In genomic region chr12:75863475-75863874, GRCh38 we compare ENCODE assay signal across 1 cellular context.
TF ChIP-seq lines count a peak whose summit lies in the region.

No MANE protein-coding gene starts in this region.

TF ChIP-seq in IMR-90, 13 proteins besides CTCF, POLR2A, EP300 and RAD21:
- TF ChIP-seq MAZ (IDR thresholded peaks at IDR 0.05; ENCODE audit: borderline replicate concordance, low read depth, low read length) (no peak), FOS (IDR thresholded peaks at IDR 0.05; ENCODE audit: low read depth, low read length) (no peak), CHD1 (IDR thresholded peaks at IDR 0.05; ENCODE audit: low read depth, low read length) (no peak), NFE2L2 (IDR thresholded peaks at IDR 0.05; ENCODE audit: low read depth, low read length) (no peak), CEBPB (IDR thresholded peaks at IDR 0.05; ENCODE audit: low read depth, low read length) (no peak), BHLHE40 (IDR thresholded peaks at IDR 0.05; ENCODE audit: low read depth, low read length) (no peak), MXI1 (IDR thresholded peaks at IDR 0.05; ENCODE audit: borderline replicate concordance, low read depth, low read length) (no peak), MAFK (IDR thresholded peaks at IDR 0.05; ENCODE audit: low read depth, low read length) (no peak), SMC3 (IDR thresholded peaks at IDR 0.05; ENCODE audit: low read depth, low read length) (no peak), RFX5 (IDR thresholded peaks at IDR 0.05; ENCODE audit: low read depth, low read length) (no peak), RCOR1 (IDR thresholded peaks at IDR 0.05; ENCODE audit: insufficient replicate concordance, low read length) (no peak)
- TF ChIP-seq, protein P1, sequence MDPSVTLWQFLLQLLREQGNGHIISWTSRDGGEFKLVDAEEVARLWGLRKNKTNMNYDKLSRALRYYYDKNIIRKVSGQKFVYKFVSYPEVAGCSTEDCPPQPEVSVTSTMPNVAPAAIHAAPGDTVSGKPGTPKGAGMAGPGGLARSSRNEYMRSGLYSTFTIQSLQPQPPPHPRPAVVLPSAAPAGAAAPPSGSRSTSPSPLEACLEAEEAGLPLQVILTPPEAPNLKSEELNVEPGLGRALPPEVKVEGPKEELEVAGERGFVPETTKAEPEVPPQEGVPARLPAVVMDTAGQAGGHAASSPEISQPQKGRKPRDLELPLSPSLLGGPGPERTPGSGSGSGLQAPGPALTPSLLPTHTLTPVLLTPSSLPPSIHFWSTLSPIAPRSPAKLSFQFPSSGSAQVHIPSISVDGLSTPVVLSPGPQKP (IDR thresholded peaks at IDR 0.05; ENCODE audit: borderline replicate concordance, low read depth, low read length) = no peak
- TF ChIP-seq, protein P2, sequence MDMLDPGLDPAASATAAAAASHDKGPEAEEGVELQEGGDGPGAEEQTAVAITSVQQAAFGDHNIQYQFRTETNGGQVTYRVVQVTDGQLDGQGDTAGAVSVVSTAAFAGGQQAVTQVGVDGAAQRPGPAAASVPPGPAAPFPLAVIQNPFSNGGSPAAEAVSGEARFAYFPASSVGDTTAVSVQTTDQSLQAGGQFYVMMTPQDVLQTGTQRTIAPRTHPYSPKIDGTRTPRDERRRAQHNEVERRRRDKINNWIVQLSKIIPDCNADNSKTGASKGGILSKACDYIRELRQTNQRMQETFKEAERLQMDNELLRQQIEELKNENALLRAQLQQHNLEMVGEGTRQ (IDR thresholded peaks at IDR 0.05; ENCODE audit: low read depth, low read length) = no peak
